23 cellular contexts compared by ENCODE assay signal in the genomic region with DNA sequence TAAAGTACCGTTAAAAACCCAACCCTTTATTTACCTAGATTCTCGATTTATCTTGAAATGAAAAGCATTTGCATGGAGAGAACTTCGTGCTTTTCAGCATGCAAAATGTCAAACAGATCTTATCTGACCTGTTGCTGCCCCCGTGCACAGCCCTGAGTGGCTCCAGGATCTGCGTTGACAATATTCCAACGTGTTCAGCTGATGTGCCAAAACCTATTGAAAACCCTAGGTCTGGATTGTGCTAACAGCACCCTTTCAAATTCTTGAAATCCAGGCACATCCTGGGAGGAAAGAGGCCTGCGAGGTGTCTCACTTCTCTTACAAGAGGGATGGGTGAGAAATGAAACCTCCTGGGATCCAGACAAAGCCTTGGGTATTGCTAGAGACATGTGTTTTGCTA.
"Had no signal": no experiment of that assay in that cellular context is flagged by ENCODE, and none has a peak within 500 bp of the region (broad histone marks: within the 10 kb centered on the region; RNA-seq: fewer than 3 reads in every experiment).

No MANE protein-coding gene starts in this region.

- H3K27ac Mint-ChIP-seq: activated CD4-positive, alpha-beta memory T cell treated with anti-CD3 and anti-CD28 coated beads, Interleukin-2, amount 10 ng/mL, durations not matched to agents 7 days and 5 days; activated naive CD8-positive, alpha-beta T cell treated with anti-CD3 and anti-CD28 coated beads, Interleukin-2, amount 10 ng/mL, durations not matched to agents 7 days and 5 days had no signal

- H3K36me3 Mint-ChIP-seq: activated naive CD8-positive, alpha-beta T cell treated with anti-CD3 and anti-CD28 coated beads, Interleukin-2, amount 10 ng/mL, durations not matched to agents 7 days and 5 days had no signal

- H3K4me2 ChIP-seq: KMS-11 had no signal

- DNase-seq: activated CD4-positive, alpha-beta memory T cell treated with anti-CD3 and anti-CD28 coated beads, Interleukin-2, amount 10 ng/mL, durations not matched to agents 7 days and 5 days; activated CD4-positive, alpha-beta T cell treated with anti-CD3 and anti-CD28 coated beads, Interleukin-2, amount 50 U/mL, for 1 hour; activated CD4-positive, CD25-positive, alpha-beta regulatory T cell; activated CD8-positive, alpha-beta memory T cell treated with anti-CD3 and anti-CD28 coated beads, Interleukin-2, amount 50 U/mL, for 4 hours; activated naive CD4-positive, alpha-beta T cell treated with anti-CD3 and anti-CD28 coated beads, Interleukin-2, amount 50 U/mL, for 16 hours; activated naive CD8-positive, alpha-beta T cell treated with anti-CD3 and anti-CD28 coated beads, Interleukin-2, amount 10 ng/mL, durations not matched to agents 7 days and 5 days; adrenal gland; anterior cingulate cortex; MG63; NCI-H1105; NCI-H1436; NCI-H1694 treated with DMSO at 0.1 percent for 48 hours; NCI-H2029 treated with DMSO at 0.1 percent for 48 hours; NCI-H345; NCI-H510A; NCI-H526 treated with DMSO at 0.1 percent for 48 hours; NK-92 treated with Interleukin-12 subunit alpha and Interleukin-12 subunit beta, amount 100 ng/mL, for 24 hours; PC-3; T-helper 1 cell had no signal

- H3K36me3 ChIP-seq: adrenal gland, breast epithelium, MG63 had no signal

- H3K9me3 Mint-ChIP-seq: activated CD4-positive, alpha-beta memory T cell treated with anti-CD3 and anti-CD28 coated beads, Interleukin-2, amount 10 ng/mL, durations not matched to agents 7 days and 5 days; activated naive CD8-positive, alpha-beta T cell treated with anti-CD3 and anti-CD28 coated beads, Interleukin-2, amount 10 ng/mL, durations not matched to agents 7 days and 5 days had no signal

- H3K27me3 ChIP-seq: adrenal gland, breast epithelium, MG63 had no signal

- H3K27ac ChIP-seq: adrenal gland, breast epithelium, KMS-11, SK-N-MC, VCaP had no signal

- H3K4me1 Mint-ChIP-seq: activated CD4-positive, alpha-beta memory T cell treated with anti-CD3 and anti-CD28 coated beads, Interleukin-2, amount 10 ng/mL, durations not matched to agents 7 days and 5 days; activated naive CD8-positive, alpha-beta T cell treated with anti-CD3 and anti-CD28 coated beads, Interleukin-2, amount 10 ng/mL, durations not matched to agents 7 days and 5 days had no signal

- H3K4me3 Mint-ChIP-seq: activated CD4-positive, alpha-beta memory T cell treated with anti-CD3 and anti-CD28 coated beads, Interleukin-2, amount 10 ng/mL, durations not matched to agents 7 days and 5 days; activated naive CD8-positive, alpha-beta T cell treated with anti-CD3 and anti-CD28 coated beads, Interleukin-2, amount 10 ng/mL, durations not matched to agents 7 days and 5 days had no signal

- H3K4me1 ChIP-seq: adrenal gland, breast epithelium had no signal

- H3K4me3 ChIP-seq: adrenal gland, breast epithelium, MG63, SK-N-MC had no signal

- H3K27me3 Mint-ChIP-seq: activated CD4-positive, alpha-beta memory T cell treated with anti-CD3 and anti-CD28 coated beads, Interleukin-2, amount 10 ng/mL, durations not matched to agents 7 days and 5 days; activated naive CD8-positive, alpha-beta T cell treated with anti-CD3 and anti-CD28 coated beads, Interleukin-2, amount 10 ng/mL, durations not matched to agents 7 days and 5 days had no signal

- H3K9ac ChIP-seq: KMS-11 had no signal

- H3K9me3 ChIP-seq: adrenal gland, breast epithelium, MG63 had no signal

- ATAC-seq: PC-3 had no signal
